Comparison of ENCODE assay signal across 14 cellular contexts in genomic region chr4:110170861-110171260, GRCh38. TPM values are rescaled to one million over a fixed set of nuclear protein-coding genes. Genes with fewer than 3 reads are reported as not detected.
DNase-seq lines count a peak whose midpoint lies in the region; ATAC-seq and TF ChIP-seq lines count a peak whose summit lies in the region.
"Had no signal": no experiment of that assay in that cellular context is flagged by ENCODE, and none has a peak within 500 bp of the region (broad histone marks: within the 10 kb centered on the region; RNA-seq: fewer than 3 reads in every experiment).

No MANE protein-coding gene starts in this region.

- BruUV-seq in HCT116 (replicated peaks; lab: Mats Ljungman, UMichigan): no TSS peak

- H3K4me1 ChIP-seq in HCT116 (ENCODE audit: control insufficient read depth in 1 of 2, insufficient read depth in 2 of 2, low read length in 2 of 2) (peaks cover 3 to 7% of the 10 kb centered on the region in 2 experiments; a peak in 3 of 4 replicates), endodermal cell (ENCODE audit: control insufficient read depth, insufficient read depth, low read length) (peaks cover 3% of the 10 kb centered on the region), ascending aorta (no peaks in the 10 kb centered on the region)

- intact Hi-C loops in HCT116 (cut with micrococcal nuclease) (no loop called here), ascending aorta (cut with DNase I) (no loop called here)
- intact Hi-C loops in activated CD8-positive, alpha-beta T cell treated with anti-CD3 and anti-CD28 coated beads for 36 hours (cut with micrococcal nuclease): no loop called here

- H3K9me3 ChIP-seq in HCT116 (ENCODE audit: control insufficient read depth in 1 of 2, insufficient read depth in 1 of 2, low read depth in 1 of 2, low read length in 2 of 2): no peaks in the 10 kb centered on the region
- no peaks in the 10 kb centered on the region for H3K9me3 ChIP-seq in endodermal cell (ENCODE audit: control insufficient read depth, low read length)
- no peaks in the 10 kb centered on the region for H3K9me3 ChIP-seq in ascending aorta

- 89 to 100% methylated on average over 2 to 3 of the region's 3 CpGs for WGBS in endodermal cell (ENCODE audit: insufficient coverage in 1 of 2, insufficient read length in 1 of 2), 2 experiments

- H3K4me1 Mint-ChIP-seq in endodermal cell (peaks cover 12% of the 10 kb centered on the region), nephron (peaks cover 29% of the 10 kb centered on the region), type B pancreatic cell (ENCODE audit: unreplicated experiment) (peaks cover 18% of the 10 kb centered on the region)
- H3K4me1 Mint-ChIP-seq in activated CD8-positive, alpha-beta T cell treated with anti-CD3 and anti-CD28 coated beads for 36 hours (ENCODE audit: low read depth): peaks cover 3% of the 10 kb centered on the region

- peak overlapping the region; percentile 66 for H3K27ac Mint-ChIP-seq in endodermal cell
- H3K27ac Mint-ChIP-seq in nephron: peak overlapping the region; percentile 71 to 89 (median 85)
- no peak overlapping the region for H3K27ac Mint-ChIP-seq in type B pancreatic cell
- H3K27ac Mint-ChIP-seq in activated CD8-positive, alpha-beta T cell treated with anti-CD3 and anti-CD28 coated beads for 36 hours: no peak overlapping the region
- H3K27ac Mint-ChIP-seq: CD8-positive, alpha-beta memory T cell had no signal

- no peak overlapping the region for H3K4me3 Mint-ChIP-seq in endodermal cell
- no peak overlapping the region for H3K4me3 Mint-ChIP-seq in nephron
- no peak overlapping the region for H3K4me3 Mint-ChIP-seq in type B pancreatic cell
- H3K4me3 Mint-ChIP-seq in activated CD8-positive, alpha-beta T cell treated with anti-CD3 and anti-CD28 coated beads for 36 hours: no peak overlapping the region
- H3K4me3 Mint-ChIP-seq: CD8-positive, alpha-beta memory T cell had no signal

- H3K4me3 ChIP-seq in HCT116 (replicated peaks in 1 of 2; ENCODE audit: low read depth in 1 of 2, low read length in 2 of 2) (no peak overlapping the region), endodermal cell (ENCODE audit: low read length) (no peak overlapping the region), ascending aorta (no peak overlapping the region)

- H3K36me3 Mint-ChIP-seq in endodermal cell (ENCODE audit: low read depth) (peaks cover 21% of the 10 kb centered on the region), nephron (ENCODE audit: low read depth) (peaks cover 23% of the 10 kb centered on the region), type B pancreatic cell (peaks cover 14% of the 10 kb centered on the region)
- H3K36me3 Mint-ChIP-seq in activated CD8-positive, alpha-beta T cell treated with anti-CD3 and anti-CD28 coated beads for 36 hours (ENCODE audit: low read depth): no peaks in the 10 kb centered on the region

- DNase-seq in HCT116 (ENCODE audit: low read depth, low spot score) (no peak), endodermal cell (peak; percentile 69), type B pancreatic cell (ENCODE audit: extremely low spot score, unreplicated experiment) (no peak), ascending aorta (ENCODE audit: low spot score in 2 of 2) (no peak)
- DNase-seq in activated CD8-positive, alpha-beta T cell treated with anti-CD3 and anti-CD28 coated beads for 36 hours: no peak
- DNase-seq: C1 segment of cervical spinal cord; CD8-positive, alpha-beta memory T cell; KBM-7; NCI-H1105 treated with DMSO at 0.1 percent for 48 hours; NCI-H1694 had no signal

- TF ChIP-seq RAD21 in HCT116 (IDR thresholded peaks at IDR 0.05; ENCODE audit: low read depth): no peak

- CTCF ChIA-PET in HCT116 (lab: Charles Lee): no interaction called here
- CTCF ChIA-PET in activated CD8-positive, alpha-beta T cell treated with anti-CD3 and anti-CD28 coated beads for 36 hours (lab: Charles Lee): interaction anchor here (1.4 kb wide), 1 partner anchor 26 kb away, joined by 3 read pairs; no protein-coding TSS in a partner anchor

- H3K27ac ChIP-seq in HCT116 (ENCODE audit: low read depth, low read length): no peak overlapping the region
- H3K27ac ChIP-seq in endodermal cell (ENCODE audit: low read depth, low read length): no peak overlapping the region
- H3K27ac ChIP-seq in ascending aorta: no peak overlapping the region

- RAD21 ChIA-PET in HCT116 (lab: Charles Lee; ENCODE audit: low non-redundant PET in 1 of 2, low total read pairs in 2 of 2, uncharacterized antibody in 2 of 2, unreplicated experiment in 2 of 2): no interaction called here

- H3K27me3 Mint-ChIP-seq in endodermal cell (ENCODE audit: insufficient read depth) (no peaks in the 10 kb centered on the region), nephron (ENCODE audit: low read depth) (no peaks in the 10 kb centered on the region), type B pancreatic cell (no peaks in the 10 kb centered on the region)
- H3K27me3 Mint-ChIP-seq in activated CD8-positive, alpha-beta T cell treated with anti-CD3 and anti-CD28 coated beads for 36 hours: no peaks in the 10 kb centered on the region
- H3K27me3 Mint-ChIP-seq: CD8-positive, alpha-beta memory T cell had no signal

- peak in 2 of 3 experiments; percentile 27 to 33; a peak in 2 of 6 replicates for TF ChIP-seq CTCF in HCT116 (IDR thresholded peaks at IDR 0.05 in 2 of 3, conservative IDR thresholded peaks at IDR 0.05 in 1 of 3; ENCODE audit: borderline replicate concordance in 1 of 3, insufficient read depth in 1 of 3, low read depth in 2 of 3, low read length in 2 of 3)
- peak; percentile 63 for TF ChIP-seq CTCF in endodermal cell (conservative IDR thresholded peaks at IDR 0.05)
- no peak for TF ChIP-seq CTCF in nephron (IDR thresholded peaks at IDR 0.05; ENCODE audit: unreplicated experiment in 3 of 3)
- peak; percentile 48 for TF ChIP-seq CTCF in type B pancreatic cell (conservative IDR thresholded peaks at IDR 0.05)
- no peak for TF ChIP-seq CTCF in ascending aorta (IDR thresholded peaks at IDR 0.05)
- no peak for TF ChIP-seq CTCF in activated CD8-positive, alpha-beta T cell treated with anti-CD3 and anti-CD28 coated beads for 36 hours (IDR thresholded peaks at IDR 0.05)

- H3K36me3 ChIP-seq in HCT116 (ENCODE audit: control insufficient read depth in 1 of 2, insufficient read depth in 2 of 2, low read length in 2 of 2): no peaks in the 10 kb centered on the region
- peaks cover 15% of the 10 kb centered on the region for H3K36me3 ChIP-seq in endodermal cell (ENCODE audit: control insufficient read depth, insufficient read depth, low read length)
- no peaks in the 10 kb centered on the region for H3K36me3 ChIP-seq in ascending aorta

- H3K9me3 Mint-ChIP-seq in endodermal cell (no peaks in the 10 kb centered on the region), nephron (no peaks in the 10 kb centered on the region), type B pancreatic cell (no peaks in the 10 kb centered on the region)
- H3K9me3 Mint-ChIP-seq in activated CD8-positive, alpha-beta T cell treated with anti-CD3 and anti-CD28 coated beads for 36 hours: no peaks in the 10 kb centered on the region
- H3K9me3 Mint-ChIP-seq: CD8-positive, alpha-beta memory T cell had no signal

- H4K20me1 ChIP-seq in HCT116 (ENCODE audit: insufficient read depth): no peaks in the 10 kb centered on the region

- POLR2A ChIA-PET in HCT116 (lab: Charles Lee): no interaction called here
- POLR2A ChIA-PET in activated CD8-positive, alpha-beta T cell treated with anti-CD3 and anti-CD28 coated beads for 36 hours (lab: Charles Lee): interaction anchor here (1.0 to 1.1 kb wide), 2 partner anchors 9 to 23 kb away, joined by 3 to 4 read pairs; no protein-coding TSS in a partner anchor

- no peak overlapping the region for H2AFZ ChIP-seq in HCT116 (ENCODE audit: low read depth, low read length, poor library complexity, severe bottlenecking)

- no peaks in the 10 kb centered on the region for H3K9me2 ChIP-seq in HCT116 (ENCODE audit: insufficient read depth)

- H3K9ac ChIP-seq in HCT116 (ENCODE audit: low read length): no peak overlapping the region
- no peak overlapping the region for H3K9ac ChIP-seq in endodermal cell (ENCODE audit: extremely low read depth, low read length, poor library complexity, severe bottlenecking)

- ATAC-seq in HCT116 (peak; percentile 30; the same call in 1 of the 2 replicates), GM21367 (IDR thresholded peaks at IDR 0.05; ENCODE audit: unreplicated experiment) (no peak)
- no peak for ATAC-seq in activated CD8-positive, alpha-beta T cell treated with anti-CD3 and anti-CD28 coated beads for 36 hours
- ATAC-seq: Panc1, Right ventricle myocardium inferior had no signal

- H3K79me2 ChIP-seq in HCT116 (ENCODE audit: insufficient read depth, low read length): no peaks in the 10 kb centered on the region

- H3K27me3 ChIP-seq in HCT116 (ENCODE audit: insufficient read depth, low read length) (no peaks in the 10 kb centered on the region), endodermal cell (ENCODE audit: control insufficient read depth, insufficient read depth, low read length, poor library complexity, severe bottlenecking) (no peaks in the 10 kb centered on the region), ascending aorta (no peaks in the 10 kb centered on the region)

- H3K4me2 ChIP-seq in HCT116 (ENCODE audit: low read length): no peak overlapping the region

- no peak for TF ChIP-seq POLR2A in HCT116 (IDR thresholded peaks at IDR 0.05; ENCODE audit: borderline replicate concordance, extremely low read depth, insufficient read depth, insufficient read length)

TF ChIP-seq in HCT116, 20 proteins besides CTCF, POLR2A, EP300 and RAD21 (continues in another document):
- no peak for TF ChIP-seq SRF (IDR thresholded peaks at IDR 0.05; ENCODE audit: low read depth)
- no peak for TF ChIP-seq POLR2AphosphoS5 (IDR thresholded peaks at IDR 0.05; ENCODE audit: low read depth, low read length)
- TF ChIP-seq TCF7L2 (IDR thresholded peaks at IDR 0.05; ENCODE audit: borderline replicate concordance, extremely low read depth, insufficient read depth, insufficient read length): no peak
- TF ChIP-seq ZNF274 (IDR thresholded peaks at IDR 0.05; ENCODE audit: low read depth, low read length): no peak
- TF ChIP-seq CEBPB (IDR thresholded peaks at IDR 0.05; ENCODE audit: low read depth): no peak
- no peak for TF ChIP-seq EZH2 (IDR thresholded peaks at IDR 0.05)
- no peak for TF ChIP-seq YY1 (IDR thresholded peaks at IDR 0.05; ENCODE audit: extremely low read depth, insufficient replicate concordance, low read depth, low read length)
- TF ChIP-seq CBX3 (IDR thresholded peaks at IDR 0.05; ENCODE audit: low read depth): no peak

RNA-seq across cellular contexts. Expression of gene ELOVL6, which starts 27.6 kb away (rescaled TPM):
- total RNA-seq in HCT116 (2021; ENCODE audit: unreplicated experiment) (38.7 TPM), endodermal cell (10 to 100 TPM; 43.5 to 44.8 TPM), type B pancreatic cell (ENCODE audit: low replicate concordance) (33.4 and 51.6 TPM in 2 replicates), ascending aorta (0.64 TPM)
- 21.2 and 24.6 TPM in 2 replicates for polyA plus RNA-seq in HCT116 (2012)
- 70.5 TPM for polyA plus RNA-seq in endodermal cell (2013, experiment 1 of 2)
- polyA plus RNA-seq in endodermal cell (2013, experiment 2 of 2): 72.7 TPM
- total RNA-seq in activated CD8-positive, alpha-beta T cell treated with anti-CD3 and anti-CD28 coated beads for 36 hours: 1 to 10 TPM; 4.7 to 7.7 TPM

Comparison
In these comparisons a context has a peak if more than half of its experiments do, and no peak if none do; other contexts are left out.
1. CTCF ChIP-seq: peak in HCT116 (2 of 3), endodermal cell (single experiment) and type B pancreatic cell (single experiment); none in nephron (0 of 3), ascending aorta (0 of 3) and activated CD8-positive, alpha-beta T cell treated with anti-CD3 and anti-CD28 coated beads for 36 hours (single experiment).
2. H3K27ac Mint-ChIP-seq: peak in endodermal cell (single experiment) and nephron (3 of 3); none in type B pancreatic cell (single experiment) and activated CD8-positive, alpha-beta T cell treated with anti-CD3 and anti-CD28 coated beads for 36 hours (single experiment).